In genomic region chr1:61388586-61388985, GRCh38 we compare ENCODE assay signal across 1 cellular context.
TF ChIP-seq lines count a peak whose summit lies in the region.

No MANE protein-coding gene starts in this region.

TF ChIP-seq in K562, 482 proteins besides CTCF, POLR2A, EP300 and RAD21 (continued from another document):
- TF ChIP-seq NR0B1 (IDR thresholded peaks at IDR 0.05; ENCODE audit: partially characterized antibody) (no peak), CREM (IDR thresholded peaks at IDR 0.05; ENCODE audit: low read depth) (no peak)
- TF ChIP-seq, protein P1, sequence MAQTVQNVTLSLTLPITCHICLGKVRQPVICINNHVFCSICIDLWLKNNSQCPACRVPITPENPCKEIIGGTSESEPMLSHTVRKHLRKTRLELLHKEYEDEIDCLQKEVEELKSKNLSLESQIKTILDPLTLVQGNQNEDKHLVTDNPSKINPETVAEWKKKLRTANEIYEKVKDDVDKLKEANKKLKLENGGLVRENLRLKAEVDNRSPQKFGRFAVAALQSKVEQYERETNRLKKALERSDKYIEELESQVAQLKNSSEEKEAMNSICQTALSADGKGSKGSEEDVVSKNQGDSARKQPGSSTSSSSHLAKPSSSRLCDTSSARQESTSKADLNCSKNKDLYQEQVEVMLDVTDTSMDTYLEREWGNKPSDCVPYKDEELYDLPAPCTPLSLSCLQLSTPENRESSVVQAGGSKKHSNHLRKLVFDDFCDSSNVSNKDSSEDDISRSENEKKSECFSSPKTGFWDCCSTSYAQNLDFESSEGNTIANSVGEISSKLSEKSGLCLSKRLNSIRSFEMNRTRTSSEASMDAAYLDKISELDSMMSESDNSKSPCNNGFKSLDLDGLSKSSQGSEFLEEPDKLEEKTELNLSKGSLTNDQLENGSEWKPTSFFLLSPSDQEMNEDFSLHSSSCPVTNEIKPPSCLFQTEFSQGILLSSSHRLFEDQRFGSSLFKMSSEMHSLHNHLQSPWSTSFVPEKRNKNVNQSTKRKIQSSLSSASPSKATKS (CRISPR knock-in tag; IDR thresholded peaks at IDR 0.05): no peak
TF ChIP-seq in K562: peak in this region for 0.
